ENCODE assay signal across 1 cellular context in genomic region chr9:124392254-124392653, GRCh38.
TF ChIP-seq lines count a peak whose summit lies in the region.

No MANE protein-coding gene starts in this region.

TF ChIP-seq in K562, 482 proteins besides CTCF, POLR2A, EP300 and RAD21:
- TF ChIP-seq HDAC2 (IDR thresholded peaks at IDR 0.05) (no peak), RCOR1 (IDR thresholded peaks at IDR 0.05; ENCODE audit: borderline replicate concordance in 1 of 2, low read depth in 2 of 2, low read length in 2 of 2) (no peak), CEBPG (CRISPR knock-in tag; IDR thresholded peaks at IDR 0.05) (no peak), CEBPG (tag; conservative IDR thresholded peaks at IDR 0.05 in 1 of 2, IDR thresholded peaks at IDR 0.05 in 1 of 2) (peak in 1 of 2 experiments; percentile 23; a peak in 1 of 4 replicates), STAT5B (CRISPR knock-in tag; IDR thresholded peaks at IDR 0.05) (no peak)
TF ChIP-seq in K562: peak in this region for 1.
